ENCODE assay signal across 9 cellular contexts in the genomic region with DNA sequence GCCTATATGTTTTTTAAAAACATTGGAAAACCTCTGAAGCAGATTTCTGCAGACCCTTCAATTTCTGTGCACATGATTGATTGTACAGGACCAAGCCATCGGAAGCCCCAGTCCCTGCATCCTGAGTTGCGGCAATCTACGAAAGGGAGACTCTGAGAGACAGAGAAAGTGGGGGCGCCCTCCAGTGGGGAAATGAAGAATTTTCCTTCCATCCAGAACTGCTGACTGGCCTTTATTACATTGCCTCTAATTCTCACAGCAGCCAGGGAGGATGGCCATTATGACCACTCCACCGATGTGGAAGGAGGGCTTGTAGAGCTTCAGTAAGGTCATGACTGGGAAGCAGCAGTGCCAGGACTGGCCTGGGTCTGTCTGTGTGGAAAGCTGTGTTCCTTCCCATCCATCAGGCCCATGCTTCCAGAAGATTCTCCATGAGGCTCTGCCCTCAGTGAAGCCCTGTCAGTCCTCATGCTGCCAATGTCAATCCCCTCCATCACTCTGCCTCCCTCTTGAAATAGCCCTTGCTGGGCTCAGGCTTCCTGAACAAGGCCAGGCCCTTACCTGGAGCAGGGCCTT. TPM values are rescaled to one million over a fixed set of nuclear protein-coding genes. Genes with fewer than 3 reads are reported as not detected.
DNase-seq lines count a peak whose midpoint lies in the region; ATAC-seq and TF ChIP-seq lines count a peak whose summit lies in the region.
"Had no signal": no experiment of that assay in that cellular context is flagged by ENCODE, and none has a peak within 500 bp of the region (broad histone marks: within the 10 kb centered on the region; RNA-seq: fewer than 3 reads in every experiment).

No MANE protein-coding gene starts in this region.

- no peak overlapping the region for H3K9ac ChIP-seq in Karpas-422 (ENCODE audit: low read length)
- H3K9ac ChIP-seq: BLaER1 had no signal

- no peak overlapping the region for H3K4me3 ChIP-seq in Karpas-422 (ENCODE audit: low read length)
- no peak overlapping the region for H3K4me3 ChIP-seq in SJCRH30
- no peak overlapping the region for H3K4me3 ChIP-seq in psoas muscle
- H3K4me3 ChIP-seq: BLaER1 had no signal

- H3K4me1 ChIP-seq in Karpas-422 (ENCODE audit: low read length) (peaks cover 3% of the 10 kb centered on the region), SJCRH30 (no peaks in the 10 kb centered on the region), psoas muscle (no peaks in the 10 kb centered on the region)
- H3K4me1 ChIP-seq: BLaER1 had no signal

- H3K79me2 ChIP-seq in Karpas-422 (ENCODE audit: low read length), result no peaks in the 10 kb centered on the region

- H3K9me2 ChIP-seq in Karpas-422 (replicated peaks; ENCODE audit: insufficient read depth, low read length), result no peaks in the 10 kb centered on the region

- no peaks in the 10 kb centered on the region for H3K9me3 ChIP-seq in Karpas-422 (ENCODE audit: low read length)
- H3K9me3 ChIP-seq in SJCRH30 (replicated peaks), result no peaks in the 10 kb centered on the region
- no peaks in the 10 kb centered on the region for H3K9me3 ChIP-seq in psoas muscle
- H3K9me3 ChIP-seq: BLaER1 had no signal

- ATAC-seq in psoas muscle, result peak in 2 of 4 donors; percentile 52 to 58
- no peak for ATAC-seq in GM18861 (IDR thresholded peaks at IDR 0.05; ENCODE audit: unreplicated experiment)

- no peak overlapping the region for H3K27ac ChIP-seq in Karpas-422 (ENCODE audit: low read length)
- H3K27ac ChIP-seq in SJCRH30, result no peak overlapping the region
- H3K27ac ChIP-seq in psoas muscle, result no peak overlapping the region
- H3K27ac ChIP-seq: BLaER1 had no signal

- peak; percentile 24 for DNase-seq in DMS79 treated with DMSO at 0.1 percent for 48 hours (lab: John Stamatoyannopoulos, UW)
- DNase-seq in DMS79 (lab: John Stamatoyannopoulos, UW), result no peak
- peak; percentile 89 for DNase-seq in Karpas-422
- DNase-seq in SJCRH30, result peak; percentile 54 to 83
- DNase-seq in activated naive CD4-positive, alpha-beta T cell (lab: John Stamatoyannopoulos, UW), result peak in 3 of 4 experiments; percentile 42 to 48 (median 47)
- peak; percentile 85 for DNase-seq in glutamatergic neuron
- DNase-seq in psoas muscle, result peak in 1 of 2 donors; percentile 26

- 11 to 15% (median 14%) methylated on average over 5 of the region's 5 CpGs for WGBS in psoas muscle, 3 donors

- no peaks in the 10 kb centered on the region for H4K20me1 ChIP-seq in Karpas-422 (ENCODE audit: insufficient read depth, low read depth, low read length)
- H4K20me1 ChIP-seq: BLaER1 had no signal

- no peaks in the 10 kb centered on the region for H3K9me3 Mint-ChIP-seq in glutamatergic neuron (ENCODE audit: unreplicated experiment)

- H3K36me3 Mint-ChIP-seq in glutamatergic neuron (ENCODE audit: unreplicated experiment), result no peaks in the 10 kb centered on the region

- H3K27me3 Mint-ChIP-seq in glutamatergic neuron (ENCODE audit: unreplicated experiment), result peaks cover 5% of the 10 kb centered on the region

- H3K36me3 ChIP-seq in Karpas-422 (ENCODE audit: insufficient read depth, low read length) (no peaks in the 10 kb centered on the region), SJCRH30 (no peaks in the 10 kb centered on the region), psoas muscle (ENCODE audit: insufficient read depth in 1 of 2, low read depth in 1 of 2) (no peaks in the 10 kb centered on the region)
- H3K36me3 ChIP-seq: BLaER1 had no signal

- intact Hi-C loops in psoas muscle (cut with DNase I), result loop anchor here in 1 of 2 donors (5.0 kb wide), 1 partner anchor 50 kb away; no protein-coding TSS in a partner anchor

- no peak overlapping the region for H2AFZ ChIP-seq in Karpas-422 (ENCODE audit: low read length)

- peak; percentile 88 for TF ChIP-seq CTCF in glutamatergic neuron (IDR thresholded peaks at IDR 0.05; ENCODE audit: partially characterized antibody, unreplicated experiment)
- peak; percentile 30 for TF ChIP-seq CTCF in psoas muscle (IDR thresholded peaks at IDR 0.05)

- no peaks in the 10 kb centered on the region for H3K4me1 Mint-ChIP-seq in glutamatergic neuron (ENCODE audit: low read depth, unreplicated experiment)

- no peaks in the 10 kb centered on the region for H3K27me3 ChIP-seq in Karpas-422 (ENCODE audit: low read length)
- H3K27me3 ChIP-seq in SJCRH30, result no peaks in the 10 kb centered on the region; the same call in none of the 2 replicates
- H3K27me3 ChIP-seq in psoas muscle (ENCODE audit: insufficient read depth in 3 of 3, low read length in 2 of 3), result peaks cover 0 to 26% (median 4%) of the 10 kb centered on the region in 3 donors
- H3K27me3 ChIP-seq: BLaER1 had no signal

- no peak overlapping the region for H3K4me2 ChIP-seq in Karpas-422 (ENCODE audit: low read depth, low read length, poor library complexity, severe bottlenecking)
- H3K4me2 ChIP-seq: BLaER1 had no signal

- no peak overlapping the region for H3K4me3 Mint-ChIP-seq in glutamatergic neuron (ENCODE audit: unreplicated experiment)

- H3K27ac Mint-ChIP-seq in glutamatergic neuron (ENCODE audit: unreplicated experiment), result no peak overlapping the region

RNA-seq across cellular contexts. Expression of a gene that starts 20.0 kb away (rescaled TPM):
- not detected in 2 replicates for total RNA-seq in Karpas-422 (2014; rRNA removed; shearing (Covaris generic); ENCODE audit: low replicate concordance)
- not detected in 2 replicates for total RNA-seq in SJCRH30 (2014; rRNA removed; shearing (Covaris generic))
- total RNA-seq in glutamatergic neuron (ENCODE audit: unreplicated experiment), result not detected
- not detected for total RNA-seq in psoas muscle
- polyA plus RNA-seq in psoas muscle, result not detected

RNA-seq across cellular contexts. Expression of a gene that starts 35.2 kb away (rescaled TPM):
- 74.6 and 77.9 TPM in 2 replicates for total RNA-seq in Karpas-422 (2014; rRNA removed; shearing (Covaris generic); ENCODE audit: low replicate concordance)
- total RNA-seq in SJCRH30 (2014; rRNA removed; shearing (Covaris generic)), result 29.5 and 33.1 TPM in 2 replicates
- total RNA-seq in glutamatergic neuron (ENCODE audit: unreplicated experiment) (19.8 TPM), psoas muscle (10 to 100 TPM; 60.9 to 88.3 (median 63.9) TPM)
- polyA plus RNA-seq in psoas muscle, result 10 to 100 TPM; 46.7 to 93.1 (median 68.7) TPM

RNA-seq across cellular contexts. Expression of a gene that starts 43.3 kb away (rescaled TPM):
- not detected in 2 replicates for total RNA-seq in Karpas-422 (2014; rRNA removed; shearing (Covaris generic); ENCODE audit: low replicate concordance)
- not detected in 2 replicates for total RNA-seq in SJCRH30 (2014; rRNA removed; shearing (Covaris generic))
- total RNA-seq in glutamatergic neuron (ENCODE audit: unreplicated experiment) (104 TPM), psoas muscle (1 to 10 TPM in 1 of 4 donors, under 1 TPM in 1, not detected in 2; 0.91 to 1.1 TPM)
- under 1 TPM; 0.03 to 0.17 (median 0.04) TPM for polyA plus RNA-seq in psoas muscle

Comparison
In these comparisons a context has a peak if more than half of its experiments do, and no peak if none do; other contexts are left out.
1. RNA of a gene that starts 43.3 kb away (total RNA-seq): 104 TPM in glutamatergic neuron (single experiment); 0.91 to 1.1 TPM in psoas muscle, not detected in Karpas-422 and not detected in SJCRH30; every median in the first group is over 10 times any median in the second.